9 cellular contexts compared by ENCODE assay signal in the genomic region with DNA sequence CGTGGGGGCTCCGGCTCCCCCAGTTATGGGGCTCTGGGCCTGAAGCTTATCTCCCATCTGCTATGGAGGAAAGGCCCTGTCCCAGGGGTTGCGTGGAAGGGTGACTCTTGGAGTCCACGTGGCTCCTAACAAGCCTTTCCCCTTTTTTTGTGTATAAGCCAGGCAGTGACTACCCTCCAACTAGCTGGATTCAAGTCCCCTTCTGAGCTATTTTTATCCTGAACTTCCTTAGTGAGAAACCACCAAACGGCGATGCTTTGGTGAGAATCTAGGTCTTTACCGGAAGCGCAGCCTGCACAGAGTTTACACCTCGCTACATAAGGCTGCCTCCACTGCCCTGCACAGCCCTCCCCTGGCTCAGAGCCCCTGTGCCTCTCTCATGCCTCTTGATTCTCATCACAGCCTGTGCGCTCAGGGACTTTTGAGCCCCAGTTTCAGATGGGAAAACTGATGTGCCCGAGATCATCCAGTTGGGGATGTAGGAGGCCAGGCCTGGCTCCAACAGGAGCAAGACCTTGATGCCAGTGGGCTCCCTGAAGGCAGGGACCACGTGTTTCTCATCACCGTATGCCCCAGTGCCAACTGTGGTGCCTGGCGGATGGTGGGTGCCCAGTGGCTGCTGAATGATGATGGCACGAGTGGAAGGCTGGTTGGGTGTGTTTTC.
DNase-seq lines count a peak whose midpoint lies in the region; ATAC-seq, FAIRE-seq and TF ChIP-seq lines count a peak whose summit lies in the region.
"Had no signal": no experiment of that assay in that cellular context is flagged by ENCODE, and none has a peak within 500 bp of the region (broad histone marks: within the 10 kb centered on the region; RNA-seq: fewer than 3 reads in every experiment).

No MANE protein-coding gene starts in this region.

- peak overlapping the region; percentile 18 for H3K4me2 ChIP-seq in GM23248 (ENCODE audit: unreplicated experiment)

- DNase-seq in SIG-M5 treated with dmso at 0.1 percent for 504 hours (lab: John Stamatoyannopoulos, UW; ENCODE audit: unreplicated experiment) (peak; percentile 51), SIG-M5 (lab: John Stamatoyannopoulos, UW) (no peak), GM23248 (peak; percentile 52), RPMI8226 (peak; percentile 37), kidney (no peak), upper lobe of left lung (no peak), HT-29 (ENCODE audit: low spot score) (no peak), NCI-H2196 (lab: John Stamatoyannopoulos, UW; ENCODE audit: unreplicated experiment) (no peak)

- H2AFZ ChIP-seq in GM23248 = no peak overlapping the region

- no peak for TF ChIP-seq EP300 in upper lobe of left lung (IDR thresholded peaks at IDR 0.05)

- H3K79me2 ChIP-seq in GM23248 (ENCODE audit: insufficient read depth) = peaks cover 82% of the 10 kb centered on the region

- H3K9me2 ChIP-seq in GM23248 (ENCODE audit: insufficient read depth) = no peaks in the 10 kb centered on the region

- no peaks in the 10 kb centered on the region for H3K9me3 ChIP-seq in GM23248 (ENCODE audit: low read depth)
- H3K9me3 ChIP-seq in kidney (ENCODE audit: control insufficient read depth in 1 of 2, low read length in 2 of 2) = no peaks in the 10 kb centered on the region
- no peaks in the 10 kb centered on the region for H3K9me3 ChIP-seq in upper lobe of left lung

- TF ChIP-seq POLR2A in upper lobe of left lung (IDR thresholded peaks at IDR 0.05) = peak in 1 of 4 donors; percentile 24

- in situ Hi-C loops in GM23248 (cut with MboI) = no loop called here

- intact Hi-C loops in kidney (cut with DNase I) = no loop called here

- H3K27me3 ChIP-seq in GM23248 (replicated peaks; ENCODE audit: insufficient read depth) (no peaks in the 10 kb centered on the region), upper lobe of left lung (no peaks in the 10 kb centered on the region)

- peaks cover 39% of the 10 kb centered on the region for H3F3A ChIP-seq in GM23248 (ENCODE audit: insufficient read depth)

- FAIRE-seq in kidney (lab: Jason Lieb, UNC) = no peak
- FAIRE-seq: A204.1 had no signal

- H3K4me1 ChIP-seq in GM23248 (ENCODE audit: insufficient read depth) (peaks cover 45% of the 10 kb centered on the region), kidney (ENCODE audit: control insufficient read depth in 1 of 2, insufficient read depth in 1 of 2, low read depth in 1 of 2, low read length in 2 of 2) (peaks cover 30 to 61% of the 10 kb centered on the region in 2 donors), upper lobe of left lung (peaks cover 87 to 100% (median 90%) of the 10 kb centered on the region in 4 donors)

- TF ChIP-seq CTCF in kidney (IDR thresholded peaks at IDR 0.05; ENCODE audit: borderline replicate concordance, extremely low read depth, insufficient read depth) (no peak), upper lobe of left lung (IDR thresholded peaks at IDR 0.05) (no peak)

- no peaks in the 10 kb centered on the region for H4K20me1 ChIP-seq in GM23248 (ENCODE audit: insufficient read depth)

- ATAC-seq in upper lobe of left lung (ENCODE audit: low FRiP score in 2 of 2) = no peak

- no peak overlapping the region for H3K4me3 ChIP-seq in GM23248
- H3K4me3 ChIP-seq in kidney (ENCODE audit: low read length in 2 of 2) = no peak overlapping the region
- H3K4me3 ChIP-seq in upper lobe of left lung = peak overlapping the region in 2 of 4 donors; percentile 61 to 63

- H3K9ac ChIP-seq in GM23248 = peak overlapping the region; percentile 71
- peak overlapping the region in 1 of 2 donors; percentile 42 for H3K9ac ChIP-seq in kidney (ENCODE audit: low read length in 2 of 2)

- 86 to 88% methylated on average over 15 of the region's 15 CpGs for WGBS in GM23248 (ENCODE audit: low coverage in 1 of 2, low lambda C conversion rate in 2 of 2, missing lambda C conversion rate in 2 of 2), 2 experiments
- 61 to 68% methylated on average over 9 to 15 of the region's 15 CpGs for WGBS in upper lobe of left lung, 2 donors

- H3K27ac ChIP-seq in GM23248 = peak overlapping the region; percentile 90
- H3K27ac ChIP-seq in kidney (ENCODE audit: low read depth in 2 of 2, low read length in 2 of 2) = peak overlapping the region; percentile 45 to 60
- peak overlapping the region; percentile 81 to 87 (median 84) for H3K27ac ChIP-seq in upper lobe of left lung

- H3K36me3 ChIP-seq in GM23248 (ENCODE audit: low read depth) (no peaks in the 10 kb centered on the region), kidney (ENCODE audit: control insufficient read depth in 1 of 2, insufficient read depth in 2 of 2, low read length in 2 of 2) (no peaks in the 10 kb centered on the region), upper lobe of left lung (peaks cover 0 to 3% (median 0%) of the 10 kb centered on the region in 4 donors)

Comparison
In these comparisons a context has a peak if more than half of its experiments do, and no peak if none do; other contexts are left out.
1. DNase-seq: peak in SIG-M5 treated with dmso at 0.1 percent for 504 hours (single experiment), GM23248 (single experiment) and RPMI8226 (single experiment); none in SIG-M5 (single experiment), kidney (single experiment), upper lobe of left lung (0 of 2), HT-29 (single experiment) and NCI-H2196 (single experiment).
2. Peak in every context shown above with its lines, with median percentiles within 50 percentile points of each other: H3K27ac ChIP-seq.